Comparison of ENCODE assay signal across 8 cellular contexts in the genomic region with DNA sequence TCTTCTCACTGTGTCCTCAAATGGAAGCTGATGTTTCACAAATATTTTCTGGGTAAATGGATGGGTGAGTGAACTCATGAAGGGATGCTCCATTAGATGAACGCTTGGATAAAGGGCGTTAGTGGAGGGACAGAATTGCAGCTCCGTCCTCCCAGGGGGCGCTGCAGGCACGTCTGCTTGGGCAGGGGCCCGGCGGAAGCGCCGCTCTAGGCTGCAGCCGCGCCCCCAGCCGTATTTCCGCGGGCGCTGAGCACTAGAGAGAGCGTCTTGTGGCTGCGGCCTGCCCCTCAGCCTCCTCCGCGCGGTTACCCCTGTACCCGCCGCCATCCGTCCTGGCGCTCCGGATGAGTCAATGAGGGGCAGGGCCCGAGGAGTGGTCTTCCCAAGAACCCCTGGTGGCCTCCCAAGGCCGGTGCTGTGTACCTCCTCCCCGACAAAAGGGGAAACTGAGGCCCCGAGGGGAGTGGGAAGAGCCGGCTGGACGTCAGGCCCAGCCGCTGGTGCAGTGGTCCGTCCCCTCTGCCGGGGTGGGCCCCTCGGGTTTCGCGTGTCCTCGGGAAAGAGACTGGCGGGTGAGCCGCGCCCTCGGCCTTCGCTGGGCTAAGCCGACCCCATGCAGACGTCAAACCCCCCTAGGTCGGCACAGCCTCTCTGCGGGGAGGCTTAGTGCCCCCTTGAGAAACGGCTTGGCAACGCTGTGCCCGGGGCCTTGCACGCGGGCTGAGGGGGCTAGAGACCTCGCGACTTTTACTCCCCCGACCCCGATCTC.
A peak's percentile ranks its signal among the peaks of the same experiment; 100 is the strongest.
DNase-seq lines count a peak whose midpoint lies in the region; ATAC-seq and TF ChIP-seq lines count a peak whose summit lies in the region.

No MANE protein-coding gene starts in this region.

- no peaks in the 10 kb centered on the region for H3K9me3 Mint-ChIP-seq in central memory CD8-positive, alpha-beta T cell

- H3K4me1 Mint-ChIP-seq in central memory CD8-positive, alpha-beta T cell: peaks cover 23% of the 10 kb centered on the region

- peak overlapping the region; percentile 84 for H3K4me3 Mint-ChIP-seq in central memory CD8-positive, alpha-beta T cell

- DNase-seq in AG09319 (ENCODE audit: extremely low read depth, low read depth) (peak; percentile 88), NCI-H345 treated with DMSO at 0.1 percent for 48 hours (lab: John Stamatoyannopoulos, UW; ENCODE audit: unreplicated experiment) (peak; percentile 93), islet precursor cell (peak; percentile 91)
- peak; percentile 86 for DNase-seq in activated CD4-positive, CD25-positive, alpha-beta regulatory T cell treated with anti-CD3 and anti-CD28 coated beads, Interleukin-2, amount 50 U/mL, for 16 hours (ENCODE audit: low read depth, low spot score)
- peak; percentile 84 to 90 for DNase-seq in central memory CD8-positive, alpha-beta T cell (ENCODE audit: low spot score in 2 of 2)
- DNase-seq in stimulated activated CD4-positive, alpha-beta T cell treated with anti-CD3 and anti-CD28 coated beads, Interleukin-12 subunit alpha, Interleukin-12 subunit beta, amount 100 ng/mL, for 24 hours (ENCODE audit: low read depth in 2 of 2): peak; percentile 83 to 95

- H3K27me3 Mint-ChIP-seq in central memory CD8-positive, alpha-beta T cell: no peaks in the 10 kb centered on the region

- H3K27ac Mint-ChIP-seq in central memory CD8-positive, alpha-beta T cell (ENCODE audit: low read depth): peak overlapping the region; percentile 84

- H3K36me3 Mint-ChIP-seq in central memory CD8-positive, alpha-beta T cell (ENCODE audit: insufficient read depth): peaks cover 18% of the 10 kb centered on the region

- TF ChIP-seq CTCF in AG09319 (IDR thresholded peaks at IDR 0.05; ENCODE audit: low read depth, low read length): peak; percentile 91

- peak; percentile 78 for ATAC-seq in GM19025 (IDR thresholded peaks at IDR 0.05; ENCODE audit: low read depth, unreplicated experiment)
- ATAC-seq in HG03342 (IDR thresholded peaks at IDR 0.05; ENCODE audit: unreplicated experiment): peak; percentile 70
- ATAC-seq in central memory CD8-positive, alpha-beta T cell (replicated peaks; ENCODE audit: extremely low read depth, poor library complexity, severe bottlenecking): peak; percentile 98

Comparison
In these comparisons a context has a peak if more than half of its experiments do, and no peak if none do; other contexts are left out.
1. Peak in every context shown above with its lines: DNase-seq and ATAC-seq.